In genomic region chr11:43987384-43988039, GRCh38 we compare ENCODE assay signal across 8 cellular contexts. TPM values are rescaled to one million over a fixed set of nuclear protein-coding genes. Genes with fewer than 3 reads are reported as not detected.
DNase-seq lines count a peak whose midpoint lies in the region; ATAC-seq and TF ChIP-seq lines count a peak whose summit lies in the region.

No MANE protein-coding gene starts in this region.

- peak overlapping the region; percentile 65 for H3K27ac ChIP-seq in right cardiac atrium (ENCODE audit: low read length)

- peak; percentile 80 for DNase-seq in EL
- peak; percentile 85 for DNase-seq in astrocyte of the spinal cord (ENCODE audit: low read depth, low spot score)
- peak; percentile 96 to 97 (median 97) for DNase-seq in right cardiac atrium
- peak; percentile 19 for DNase-seq in putamen (ENCODE audit: low spot score)
- DNase-seq in naive thymus-derived CD8-positive, alpha-beta T cell: no peak
- DNase-seq in CD14-positive monocyte (ENCODE audit: low spot score): no peak
- no peak for DNase-seq in stimulated activated CD4-positive, alpha-beta T cell treated with anti-CD3 and anti-CD28 coated beads, Interleukin-1b, Interleukin-23, amount 100 ng/mL, for 48 hours
- no peak for DNase-seq in NCI-H1092 treated with DMSO at 0.1 percent for 48 hours (lab: John Stamatoyannopoulos, UW)

- POLR2A ChIA-PET in naive thymus-derived CD8-positive, alpha-beta T cell (lab: Charles Lee): no interaction called here

- H3K4me1 Mint-ChIP-seq in naive thymus-derived CD8-positive, alpha-beta T cell: peaks cover 0 to 3% (median 1%) of the 10 kb centered on the region in 4 donors
- H3K4me1 Mint-ChIP-seq in CD14-positive monocyte: no peaks in the 10 kb centered on the region

- peak; percentile 89 to 92 for ATAC-seq in right cardiac atrium
- ATAC-seq in naive thymus-derived CD8-positive, alpha-beta T cell: no peak

- intact Hi-C loops in right cardiac atrium (cut with DNase I): loop anchor here in 1 of 4 donors (5.0 kb wide), 2 partner anchors 45 kb away; partner anchors contain the start of gene C11orf96
- intact Hi-C loops in CD14-positive monocyte (cut with micrococcal nuclease): no loop called here

- no peaks in the 10 kb centered on the region for H3K9me3 ChIP-seq in right cardiac atrium (ENCODE audit: control insufficient read depth, low read length)

- H3K27me3 Mint-ChIP-seq in naive thymus-derived CD8-positive, alpha-beta T cell: peaks cover 8 to 48% (median 34%) of the 10 kb centered on the region in 5 donors
- peaks cover 8 to 14% (median 9%) of the 10 kb centered on the region in 3 donors for H3K27me3 Mint-ChIP-seq in CD14-positive monocyte (ENCODE audit: low read depth in 3 of 3)

- no peaks in the 10 kb centered on the region for H3K36me3 Mint-ChIP-seq in naive thymus-derived CD8-positive, alpha-beta T cell
- H3K36me3 Mint-ChIP-seq in CD14-positive monocyte: no peaks in the 10 kb centered on the region

- H3K9me3 Mint-ChIP-seq in naive thymus-derived CD8-positive, alpha-beta T cell: no peaks in the 10 kb centered on the region
- H3K9me3 Mint-ChIP-seq in CD14-positive monocyte: no peaks in the 10 kb centered on the region

- in situ Hi-C loops in astrocyte of the spinal cord (cut with HindIII; ENCODE audit: low sequenced_read_pairs): no loop called here

- H3K4me3 Mint-ChIP-seq in naive thymus-derived CD8-positive, alpha-beta T cell: no peak overlapping the region
- H3K4me3 Mint-ChIP-seq in CD14-positive monocyte: no peak overlapping the region

- peaks cover 9% of the 10 kb centered on the region for H3K4me1 ChIP-seq in right cardiac atrium (ENCODE audit: control insufficient read depth, insufficient read depth, low read length)

- H3K27me3 ChIP-seq in right cardiac atrium (ENCODE audit: control insufficient read depth, insufficient read depth): no peaks in the 10 kb centered on the region

- 20% methylated on average over 17 of the region's 17 CpGs for WGBS in right cardiac atrium

- H3K27ac Mint-ChIP-seq in naive thymus-derived CD8-positive, alpha-beta T cell: no peak overlapping the region
- H3K27ac Mint-ChIP-seq in CD14-positive monocyte: no peak overlapping the region

- TF ChIP-seq CTCF in astrocyte of the spinal cord (IDR thresholded peaks at IDR 0.05; ENCODE audit: low read depth, low read length) (no peak), CD14-positive monocyte (IDR thresholded peaks at IDR 0.05) (no peak)

- H3K4me3 ChIP-seq in astrocyte of the spinal cord (ENCODE audit: low read depth, low read length) (no peak overlapping the region), right cardiac atrium (ENCODE audit: low read length) (no peak overlapping the region)

RNA-seq across cellular contexts. Expression of gene C11orf96, which starts 45.1 kb away (rescaled TPM):
- total RNA-seq in right cardiac atrium: 100 to 1,000 TPM in 1 of 4 donors, 10 to 100 TPM in 3; 26.5 to 107 (median 36.5) TPM
- polyA plus RNA-seq in right cardiac atrium: 68.0 TPM
- total RNA-seq in naive thymus-derived CD8-positive, alpha-beta T cell: not detected
- not detected for polyA plus RNA-seq in naive thymus-derived CD8-positive, alpha-beta T cell
- not detected for polyA plus RNA-seq in CD14-positive monocyte

Comparison
In these comparisons a context has a peak if more than half of its experiments do, and no peak if none do; other contexts are left out.
1. DNase-seq: peak in EL (single experiment), astrocyte of the spinal cord (single experiment), right cardiac atrium (3 of 3) and putamen (single experiment); none in naive thymus-derived CD8-positive, alpha-beta T cell (0 of 10), CD14-positive monocyte (single experiment), stimulated activated CD4-positive, alpha-beta T cell treated with anti-CD3 and anti-CD28 coated beads, Interleukin-1b, Interleukin-23, amount 100 ng/mL, for 48 hours (single experiment) and NCI-H1092 treated with DMSO at 0.1 percent for 48 hours (single experiment).
2. ATAC-seq: peak in right cardiac atrium (2 of 2); none in naive thymus-derived CD8-positive, alpha-beta T cell (0 of 2).
3. RNA of gene C11orf96, which starts 45.1 kb away (polyA plus RNA-seq): 68.0 TPM in right cardiac atrium (single experiment); not detected in naive thymus-derived CD8-positive, alpha-beta T cell and not detected in CD14-positive monocyte; every median in the first group is over 10 times any median in the second.